ENCODE assay signal across 8 cellular contexts in genomic region chr5:43556857-43557593, GRCh38. TPM values are rescaled to one million over a fixed set of nuclear protein-coding genes. Genes with fewer than 3 reads are reported as not detected.
A peak's percentile ranks its signal among the peaks of the same experiment; 100 is the strongest.
DNase-seq lines count a peak whose midpoint lies in the region; ATAC-seq, FAIRE-seq and TF ChIP-seq lines count a peak whose summit lies in the region.

PAIP1 (minus strand) TSS chr5:43557077; CDS start chr5:43556846, 231 bp downstream.

- peak within 1 kb of the TSS; percentile 86 for H3K27ac ChIP-seq in keratinocyte (ENCODE audit: control insufficient read depth, insufficient read depth, low read length)

- ATAC-seq in GM18868 (IDR thresholded peaks at IDR 0.05; ENCODE audit: unreplicated experiment) (peak; percentile 63), HG03103 (IDR thresholded peaks at IDR 0.05; ENCODE audit: low read depth, unreplicated experiment) (peak; percentile 60)

- peaks cover 0 to 19% of the 10 kb centered on the region in 2 experiments for H3K36me3 ChIP-seq in keratinocyte (ENCODE audit: control insufficient read depth in 2 of 2, extremely low read depth in 1 of 2, insufficient read depth in 2 of 2, low read length in 2 of 2)

- peaks cover 44% of the 10 kb centered on the region for H3K79me2 ChIP-seq in keratinocyte (ENCODE audit: control insufficient read depth, insufficient read depth, low read length)

- H3K9me3 ChIP-seq in keratinocyte (ENCODE audit: control insufficient read depth, low read depth, low read length): no peaks in the 10 kb centered on the region

- no peak for FAIRE-seq in keratinocyte (lab: Jason Lieb, UNC)

- peak within 1 kb of the TSS; percentile 90 for H3K4me2 ChIP-seq in keratinocyte (ENCODE audit: control insufficient read depth, extremely low read depth, insufficient read depth, low read depth, low read length)

- no peaks in the 10 kb centered on the region for H3K27me3 ChIP-seq in keratinocyte (ENCODE audit: control insufficient read depth, extremely low read depth, insufficient read depth, low read length)

- H3K9ac ChIP-seq in keratinocyte (ENCODE audit: control insufficient read depth, extremely low read depth, insufficient read depth, low read length): peak within 1 kb of the TSS; percentile 92

- no peaks in the 10 kb centered on the region for H4K20me1 ChIP-seq in keratinocyte (ENCODE audit: control insufficient read depth, extremely low read depth, insufficient read depth, low read length)

- peak within 1 kb of the TSS; percentile 89 for H3K4me3 ChIP-seq in AG09309 (ENCODE audit: control insufficient read depth, low read depth, low read length)
- peak within 1 kb of the TSS; percentile 78 to 98 (median 97) for H3K4me3 ChIP-seq in keratinocyte (ENCODE audit: control insufficient read depth in 2 of 3, extremely low read depth in 1 of 3, insufficient read depth in 2 of 3, low read depth in 1 of 3, low read length in 3 of 3)

- peak; percentile 48 for DNase-seq in AG09309 (ENCODE audit: low read depth)
- peak; percentile 89 for DNase-seq in NCI-H2227 treated with DMSO at 0.1 percent for 48 hours (lab: John Stamatoyannopoulos, UW)
- peak; percentile 60 to 80 (median 76) for DNase-seq in activated CD4-positive, CD25-positive, alpha-beta regulatory T cell (lab: John Stamatoyannopoulos, UW)
- peak; percentile 86 for DNase-seq in central memory CD4-positive, alpha-beta T cell
- no peak for DNase-seq in keratinocyte (ENCODE audit: low read depth, low spot score)
- DNase-seq in stimulated activated CD4-positive, alpha-beta T cell treated with anti-CD3 and anti-CD28 coated beads, Interleukin-15, amount 100 ng/mL, for 1 hour (ENCODE audit: low read depth in 1 of 2, low spot score in 1 of 2): peak; percentile 63 to 70

- H2AFZ ChIP-seq in keratinocyte (ENCODE audit: control insufficient read depth, low read length): peak within 1 kb of the TSS; percentile 70

- H3K4me1 ChIP-seq in keratinocyte (ENCODE audit: control insufficient read depth, extremely low read depth, insufficient read depth, low read length): peaks cover 20% of the 10 kb centered on the region

- dilution Hi-C loops in keratinocyte (cut with MboI; ENCODE audit: extremely low pct_ligation_motif_present, low sequenced_read_pairs): no loop called here

- TF ChIP-seq CTCF in AG09309 (IDR thresholded peaks at IDR 0.05; ENCODE audit: control insufficient read depth, insufficient read depth, low read depth, low read length, missing control alignments) (peak; percentile 16), keratinocyte (optimal IDR thresholded peaks at IDR 0.05 in 1 of 3, IDR thresholded peaks at IDR 0.05 in 1 of 3, conservative IDR thresholded peaks at IDR 0.05 in 1 of 3; ENCODE audit: extremely low read depth in 1 of 3, insufficient read depth in 2 of 3, low read length in 3 of 3) (peak in 2 of 3 experiments; percentile 51 to 61)

- H3K9me1 ChIP-seq in keratinocyte (ENCODE audit: control insufficient read depth, extremely low read depth, insufficient read depth, low read length): no peaks in the 10 kb centered on the region

RNA-seq across cellular contexts. Expression of gene PAIP1, which starts in this region (rescaled TPM):
- polyA plus RNA-seq in keratinocyte: 84.0 to 115 TPM (median 102 TPM) in 3 replicates
- 71.9 TPM for polyA plus RNA-seq in keratinocyte (2011; ENCODE audit: low read depth)
- 74.5 and 169 TPM in 2 replicates for polyA plus RNA-seq in keratinocyte (2011; cell fraction: cytosol; rRNA removed)
- polyA plus RNA-seq in keratinocyte (2011; cell fraction: nucleus; rRNA removed): 62.8 and 69.5 TPM in 2 replicates
- 60.4 and 61.1 TPM in 2 replicates for polyA plus RNA-seq in keratinocyte (2012; ENCODE audit: low replicate concordance)
- polyA minus RNA-seq in keratinocyte: 31.9 to 82.5 TPM (median 74.7 TPM) in 3 replicates
- 59.7 TPM for polyA minus RNA-seq in keratinocyte (2011; cell fraction: cytosol; rRNA and poly(A)+ RNA removed)
- 24.3 and 39.0 TPM in 2 replicates for polyA minus RNA-seq in keratinocyte (2011; cell fraction: nucleus; rRNA and poly(A)+ RNA removed)
